ENCODE assay signal across 8 cellular contexts in the genomic region with DNA sequence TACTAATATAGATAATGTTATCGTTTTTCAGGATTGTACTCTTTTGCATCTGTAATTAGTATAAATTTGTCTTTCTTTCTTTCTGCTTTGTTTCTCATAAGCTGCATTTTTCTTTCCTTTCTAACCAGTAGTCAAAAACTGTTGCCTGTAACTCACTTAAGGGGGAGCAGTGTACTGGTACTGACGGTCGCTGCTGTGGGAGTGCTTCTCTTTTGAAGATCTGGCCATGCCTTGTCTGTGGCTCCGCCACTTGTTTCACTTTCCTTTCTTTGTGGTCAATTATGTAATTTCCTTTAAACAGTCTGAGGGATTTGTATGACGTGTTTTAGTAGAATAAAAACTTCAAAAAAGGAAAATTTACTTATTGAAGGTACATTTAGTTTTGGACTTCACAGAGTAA. TPM values are rescaled to one million over a fixed set of nuclear protein-coding genes. Genes with fewer than 3 reads are reported as not detected.
DNase-seq lines count a peak whose midpoint lies in the region; ATAC-seq and TF ChIP-seq lines count a peak whose summit lies in the region.

No MANE protein-coding gene starts in this region.

- H3K27ac ChIP-seq in CD4-positive, alpha-beta T cell (ENCODE audit: low read depth, low read length) = peak overlapping the region; percentile 77
- no peak overlapping the region for H3K27ac ChIP-seq in KMS-11
- no peak overlapping the region for H3K27ac ChIP-seq in coronary artery

- H3K36me3 ChIP-seq in KMS-11 (ENCODE audit: insufficient read depth) = 0 out of 2 replicates have a peak, but pooled peaks cover 6% of the 10 kb centered on the region

- H3K4me3 ChIP-seq in KMS-11 (IDR thresholded peaks at IDR 0.05; ENCODE audit: insufficient read depth, low read depth, low read length) (no peak overlapping the region), coronary artery (no peak overlapping the region)

- no peaks in the 10 kb centered on the region for H3K9me3 Mint-ChIP-seq in CD4-positive, alpha-beta T cell
- no peaks in the 10 kb centered on the region for H3K9me3 Mint-ChIP-seq in activated CD8-positive, alpha-beta memory T cell treated with anti-CD3 and anti-CD28 coated beads, Interleukin-2, amount 10 ng/mL, durations not matched to agents 7 days and 5 days (ENCODE audit: low read depth)

- H3K4me1 ChIP-seq in KMS-11 (ENCODE audit: low read depth, poor library complexity, severe bottlenecking) = peaks cover 45% of the 10 kb centered on the region

- peak overlapping the region; percentile 66 for H3K4me2 ChIP-seq in KMS-11

- peak overlapping the region; percentile 49 for H3K4me3 Mint-ChIP-seq in CD4-positive, alpha-beta T cell
- peak overlapping the region; percentile 42 for H3K4me3 Mint-ChIP-seq in activated CD8-positive, alpha-beta memory T cell treated with anti-CD3 and anti-CD28 coated beads, Interleukin-2, amount 10 ng/mL, durations not matched to agents 7 days and 5 days

- no peaks in the 10 kb centered on the region for H3K27me3 ChIP-seq in CD4-positive, alpha-beta T cell (ENCODE audit: control insufficient read depth, insufficient read depth, low read length)
- no peaks in the 10 kb centered on the region for H3K27me3 ChIP-seq in KMS-11 (ENCODE audit: insufficient read depth, low read depth)

- peaks cover 54% of the 10 kb centered on the region for H3K4me1 Mint-ChIP-seq in CD4-positive, alpha-beta T cell (ENCODE audit: low read depth)
- H3K4me1 Mint-ChIP-seq in activated CD8-positive, alpha-beta memory T cell treated with anti-CD3 and anti-CD28 coated beads, Interleukin-2, amount 10 ng/mL, durations not matched to agents 7 days and 5 days = peaks cover 49% of the 10 kb centered on the region

- H3K27ac Mint-ChIP-seq in CD4-positive, alpha-beta T cell = peak overlapping the region; percentile 87
- peak overlapping the region; percentile 87 for H3K27ac Mint-ChIP-seq in activated CD8-positive, alpha-beta memory T cell treated with anti-CD3 and anti-CD28 coated beads, Interleukin-2, amount 10 ng/mL, durations not matched to agents 7 days and 5 days

- intact Hi-C loops in CD4-positive, alpha-beta T cell (cut with DNase I, micrococcal nuclease) = loop anchor here (1.0 to 5.0 kb wide), 3 partner anchors 11 to 58 kb away; partner anchors contain the start of gene MIA3 (in 2 of the 2)
- intact Hi-C loops in left cardiac atrium (cut with DNase I) = no loop called here

- peak; percentile 50 to 81 (median 60) for DNase-seq in CD4-positive, alpha-beta T cell
- DNase-seq in activated CD8-positive, alpha-beta memory T cell treated with anti-CD3 and anti-CD28 coated beads, Interleukin-2, amount 10 ng/mL, durations not matched to agents 7 days and 5 days = peak; percentile 88
- DNase-seq in left cardiac atrium (peak; percentile 31), coronary artery (ENCODE audit: low spot score) (no peak), NCI-H524 (lab: John Stamatoyannopoulos, UW) (no peak)
- DNase-seq in stimulated activated CD8-positive, alpha-beta memory T cell treated with anti-CD3 and anti-CD28 coated beads, Interleukin-7, amount 100 ng/mL, for 4 hours (ENCODE audit: low read depth in 2 of 2) = peak; percentile 66 to 77

- POLR2A ChIA-PET in CD4-positive, alpha-beta T cell (lab: Charles Lee) = interaction anchor here (0.6 to 3.2 kb wide), 6 partner anchors 11 to 189 kb away, joined by 3 to 38 read pairs (median 6); partner anchors contain the start of genes AIDA, BROX and TAF1A

- no peaks in the 10 kb centered on the region for H3K27me3 Mint-ChIP-seq in CD4-positive, alpha-beta T cell
- no peaks in the 10 kb centered on the region for H3K27me3 Mint-ChIP-seq in activated CD8-positive, alpha-beta memory T cell treated with anti-CD3 and anti-CD28 coated beads, Interleukin-2, amount 10 ng/mL, durations not matched to agents 7 days and 5 days

- no peak overlapping the region for H2AFZ ChIP-seq in KMS-11 (ENCODE audit: low read depth)

- no peak overlapping the region for H3K9ac ChIP-seq in KMS-11

- no peaks in the 10 kb centered on the region for H3K9me3 ChIP-seq in CD4-positive, alpha-beta T cell (ENCODE audit: control insufficient read depth, low read length)

- H3K36me3 Mint-ChIP-seq in CD4-positive, alpha-beta T cell (ENCODE audit: low read depth) = peaks cover 97% of the 10 kb centered on the region
- peaks cover 89% of the 10 kb centered on the region for H3K36me3 Mint-ChIP-seq in activated CD8-positive, alpha-beta memory T cell treated with anti-CD3 and anti-CD28 coated beads, Interleukin-2, amount 10 ng/mL, durations not matched to agents 7 days and 5 days

- CTCF ChIA-PET in CD4-positive, alpha-beta T cell (lab: Charles Lee) = interaction anchor here (1.0 to 1.8 kb wide), 4 partner anchors 10 to 63 kb away, joined by 3 to 20 read pairs (median 10); partner anchors contain the start of genes AIDA and BROX
- CTCF ChIA-PET in activated CD8-positive, alpha-beta memory T cell treated with anti-CD3 and anti-CD28 coated beads, Interleukin-2, amount 10 ng/mL, durations not matched to agents 7 days and 5 days (lab: Charles Lee) = interaction anchor here (0.6 to 3.1 kb wide), 5 partner anchors 10 to 78 kb away, joined by 3 to 22 read pairs (median 3); no protein-coding TSS in a partner anchor

- ATAC-seq in CD4-positive, alpha-beta T cell (ENCODE audit: poor library complexity) = peak; percentile 98
- ATAC-seq in GM21381 (IDR thresholded peaks at IDR 0.05; ENCODE audit: unreplicated experiment) (peak; percentile 91), left cardiac atrium (peak; percentile 72 to 76)
- peak; percentile 83 for ATAC-seq in activated CD8-positive, alpha-beta memory T cell treated with anti-CD3 and anti-CD28 coated beads, Interleukin-2, amount 10 ng/mL, durations not matched to agents 7 days and 5 days

- no peaks in the 10 kb centered on the region for H3K79me2 ChIP-seq in KMS-11 (ENCODE audit: insufficient read depth, low read depth)

- peaks cover 10% of the 10 kb centered on the region; the same call in 1 of the 2 replicates for H4K20me1 ChIP-seq in KMS-11 (ENCODE audit: insufficient read depth)

- peak; percentile 45 for TF ChIP-seq CTCF in CD4-positive, alpha-beta T cell (IDR thresholded peaks at IDR 0.05)
- no peak; the same call in 1 of the 2 replicates for TF ChIP-seq CTCF in KMS-11 (conservative IDR thresholded peaks at IDR 0.05; ENCODE audit: low read depth, low read length)
- TF ChIP-seq CTCF in coronary artery (IDR thresholded peaks at IDR 0.05) = no peak

RNA-seq across cellular contexts. Expression of gene MIA3, which starts 37.0 kb away (rescaled TPM):
- 100 to 1,000 TPM; 123 to 135 TPM for total RNA-seq in CD4-positive, alpha-beta T cell
- 10 to 100 TPM; 50.0 to 51.8 TPM for total RNA-seq in activated CD8-positive, alpha-beta memory T cell treated with anti-CD3 and anti-CD28 coated beads, Interleukin-2, amount 10 ng/mL, durations not matched to agents 7 days and 5 days
- total RNA-seq in left cardiac atrium = 10 to 100 TPM; 52.9 to 55.8 TPM

RNA-seq across cellular contexts. Expression of gene AIDA, which starts 57.4 kb away (rescaled TPM):
- 10 to 100 TPM; 23.6 to 25.1 TPM for total RNA-seq in CD4-positive, alpha-beta T cell
- 10 to 100 TPM; 47.6 to 47.8 TPM for total RNA-seq in activated CD8-positive, alpha-beta memory T cell treated with anti-CD3 and anti-CD28 coated beads, Interleukin-2, amount 10 ng/mL, durations not matched to agents 7 days and 5 days
- 10 to 100 TPM; 64.7 to 71.3 TPM for total RNA-seq in left cardiac atrium

RNA-seq across cellular contexts. Expression of gene BROX, which starts 57.5 kb away (rescaled TPM):
- total RNA-seq in CD4-positive, alpha-beta T cell = 10 to 100 TPM; 51.3 to 52.3 TPM
- total RNA-seq in activated CD8-positive, alpha-beta memory T cell treated with anti-CD3 and anti-CD28 coated beads, Interleukin-2, amount 10 ng/mL, durations not matched to agents 7 days and 5 days = 10 to 100 TPM; 35.0 to 40.9 TPM
- total RNA-seq in left cardiac atrium = 10 to 100 TPM; 23.1 to 28.2 TPM

Comparison
In these comparisons a context has a peak if more than half of its experiments do, and no peak if none do; other contexts are left out.
1. DNase-seq: peak in CD4-positive, alpha-beta T cell (10 of 10), activated CD8-positive, alpha-beta memory T cell treated with anti-CD3 and anti-CD28 coated beads, Interleukin-2, amount 10 ng/mL, durations not matched to agents 7 days and 5 days (single experiment), left cardiac atrium (single experiment) and stimulated activated CD8-positive, alpha-beta memory T cell treated with anti-CD3 and anti-CD28 coated beads, Interleukin-7, amount 100 ng/mL, for 4 hours (2 of 2); none in coronary artery (single experiment) and NCI-H524 (0 of 2).
2. intact Hi-C loops: an anchor here in CD4-positive, alpha-beta T cell (1.0 to 5.0 kb wide); none called in left cardiac atrium.
3. Peak in every context shown above with its lines, with median percentiles within 50 percentile points of each other: ATAC-seq.